18 cellular contexts compared by ENCODE assay signal in the genomic region with DNA sequence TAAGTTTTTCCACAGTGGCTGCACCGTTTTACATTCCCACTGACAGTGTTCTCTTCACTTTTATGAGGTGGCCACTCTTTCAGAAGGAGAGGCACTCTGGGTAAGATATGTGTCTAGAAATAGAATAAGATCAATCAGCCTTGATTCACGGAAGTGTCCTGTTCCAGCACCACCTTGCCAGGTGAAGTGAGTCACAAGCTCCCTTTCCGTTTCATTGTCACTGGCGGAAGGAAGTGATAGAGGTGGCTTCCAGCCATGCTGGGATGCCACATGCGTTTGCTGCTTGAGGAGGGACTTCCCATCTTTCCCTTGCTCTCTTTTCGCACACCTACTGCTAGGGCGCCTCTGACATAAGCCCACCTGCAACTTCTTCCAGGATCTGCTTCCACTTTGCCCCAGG.
DNase-seq lines count a peak whose midpoint lies in the region; ATAC-seq and TF ChIP-seq lines count a peak whose summit lies in the region.
"Had no signal": no experiment of that assay in that cellular context is flagged by ENCODE, and none has a peak within 500 bp of the region (broad histone marks: within the 10 kb centered on the region; RNA-seq: fewer than 3 reads in every experiment).

No MANE protein-coding gene starts in this region.

- 0 out of 2 replicates have a peak overlapping the region, but pooled peaks have one; percentile 38 for H2BK20ac ChIP-seq in IMR-90 (ENCODE audit: low read depth, low read length)

- H3K18ac ChIP-seq in IMR-90 (ENCODE audit: low read depth, low read length), result peak overlapping the region; percentile 49; the same call in 1 of the 2 replicates

- peak overlapping the region; percentile 47 for H3K27ac Mint-ChIP-seq in mesothelial cell of epicardium

- no peak overlapping the region for H3K14ac ChIP-seq in IMR-90 (replicated peaks; ENCODE audit: low read depth, low read length)

- DNase-seq in DMS53 (lab: John Stamatoyannopoulos, UW) (peak; percentile 4), DMS53 treated with DMSO at 0.1 percent for 48 hours (lab: John Stamatoyannopoulos, UW; ENCODE audit: unreplicated experiment) (no peak), IMR-90 (no peak), mesothelial cell of epicardium (ENCODE audit: low spot score in 2 of 2, unreplicated experiment in 2 of 2) (no peak), COLO668 (lab: John Stamatoyannopoulos, UW; ENCODE audit: unreplicated experiment) (no peak), H4 (ENCODE audit: low spot score) (no peak)
- DNase-seq in activated effector memory CD4-positive, alpha-beta T cell treated with anti-CD3 and anti-CD28 coated beads, Interleukin-2, amount 50 U/mL, for 16 hours, result peak; percentile 74
- DNase-seq: C1 segment of cervical spinal cord, EL, Karpas-422, left cardiac atrium, ovary, PC-9 had no signal

- ATAC-seq in IMR-90 (ENCODE audit: low read depth) (no peak), GM19035 (IDR thresholded peaks at IDR 0.05; ENCODE audit: unreplicated experiment) (no peak)
- ATAC-seq: left cardiac atrium had no signal

- H3K27ac ChIP-seq in IMR-90 (ENCODE audit: insufficient read depth, low read length), result no peak overlapping the region
- H3K27ac ChIP-seq: 22Rv1, HL-60, ovary, VCaP had no signal

- H2AK5ac ChIP-seq in IMR-90 (ENCODE audit: low read depth, low read length), result peak overlapping the region; percentile 47; the same call in 1 of the 2 replicates

- in situ Hi-C loops in IMR-90 (cut with MboI; ENCODE audit: low sequenced_read_pairs), result no loop called here

- no peaks in the 10 kb centered on the region for H4K20me1 ChIP-seq in IMR-90 (ENCODE audit: insufficient read depth, low read length)

- no peaks in the 10 kb centered on the region for H3K27me3 ChIP-seq in IMR-90 (ENCODE audit: control insufficient read depth, insufficient read depth, low read length)
- H3K27me3 ChIP-seq: hepatocyte, ovary had no signal

- no peak overlapping the region; the same call in 1 of the 2 replicates for H4K5ac ChIP-seq in IMR-90 (ENCODE audit: low read depth, low read length)

- H2BK15ac ChIP-seq in IMR-90 (ENCODE audit: low read depth, low read length), result peak overlapping the region; percentile 54; the same call in 1 of the 3 replicates

- peaks cover 22% of the 10 kb centered on the region for H3K4me1 Mint-ChIP-seq in mesothelial cell of epicardium

- dilution Hi-C loops in IMR-90 (cut with HindIII; ENCODE audit: low sequenced_read_pairs, unreplicated experiment), result no loop called here

- no peak overlapping the region; a peak in 1 of 4 replicates for H4K8ac ChIP-seq in IMR-90 (ENCODE audit: low read depth in 2 of 2, low read length in 2 of 2)

- H3K9me1 ChIP-seq in IMR-90 (ENCODE audit: insufficient read depth, low read length), result peaks cover 12% of the 10 kb centered on the region

- H3K9me3 ChIP-seq in IMR-90 (ENCODE audit: control insufficient read depth, insufficient read depth, low read length), result no peaks in the 10 kb centered on the region
- H3K9me3 ChIP-seq: ovary had no signal

- TF ChIP-seq CTCF in IMR-90 (conservative IDR thresholded peaks at IDR 0.05; ENCODE audit: low read depth, low read length), result no peak
- no peak for TF ChIP-seq CTCF in mesothelial cell of epicardium (IDR thresholded peaks at IDR 0.05; ENCODE audit: unreplicated experiment)

- peaks cover 2% of the 10 kb centered on the region for H3K36me3 Mint-ChIP-seq in mesothelial cell of epicardium

- no peak overlapping the region for H3K23ac ChIP-seq in IMR-90 (ENCODE audit: low read depth, low read length)

- H3K9me3 Mint-ChIP-seq in mesothelial cell of epicardium, result peaks cover 4% of the 10 kb centered on the region

- peaks cover 7% of the 10 kb centered on the region; the same call in 1 of the 2 replicates for H3K4me1 ChIP-seq in IMR-90 (ENCODE audit: control insufficient read depth, insufficient read depth, low read length)

- H3K79me1 ChIP-seq in IMR-90 (ENCODE audit: low read depth in 1 of 2, low read length in 2 of 2), result no peaks in the 10 kb centered on the region

- no peak for TF ChIP-seq RAD21 in IMR-90 (IDR thresholded peaks at IDR 0.05; ENCODE audit: low read length)

- no peak overlapping the region for H3K4me2 ChIP-seq in IMR-90 (ENCODE audit: low read depth, low read length)
- H3K4me2 ChIP-seq: hepatocyte, PC-9 had no signal

- no peaks in the 10 kb centered on the region for H3K27me3 Mint-ChIP-seq in mesothelial cell of epicardium (ENCODE audit: low read depth)

- H4K91ac ChIP-seq in IMR-90 (ENCODE audit: insufficient read depth, low read depth, low read length), result no peak overlapping the region

- no peak overlapping the region for H3K9ac ChIP-seq in IMR-90 (ENCODE audit: low read depth, low read length)

- H3K4me3 ChIP-seq in IMR-90 (ENCODE audit: insufficient read depth, low read depth, low read length), result no peak overlapping the region
- H3K4me3 ChIP-seq: hepatocyte, ovary, PC-9 had no signal

- no peak overlapping the region for H3K56ac ChIP-seq in IMR-90 (ENCODE audit: extremely low read depth, insufficient read depth, low read length)

- H2AFZ ChIP-seq in IMR-90 (replicated peaks; ENCODE audit: low read length, poor library complexity), result no peak overlapping the region
- H2AFZ ChIP-seq: hepatocyte, PC-9 had no signal

- peak overlapping the region; percentile 51; the same call in 1 of the 2 replicates for H2BK120ac ChIP-seq in IMR-90 (ENCODE audit: low read depth, low read length)

- H3K4me3 Mint-ChIP-seq in mesothelial cell of epicardium, result no peak overlapping the region

- H3K4ac ChIP-seq in IMR-90 (ENCODE audit: low read depth, low read length), result peak overlapping the region; percentile 19; the same call in 1 of the 2 replicates

- H3K36me3 ChIP-seq in IMR-90 (ENCODE audit: control insufficient read depth, insufficient read depth, low read length), result no peaks in the 10 kb centered on the region
- H3K36me3 ChIP-seq: ovary had no signal

- H2AK9ac ChIP-seq in IMR-90 (replicated peaks; ENCODE audit: low read depth, low read length, poor library complexity), result no peak overlapping the region

- peak overlapping the region; percentile 12 for H2BK5ac ChIP-seq in IMR-90 (ENCODE audit: low read depth, low read length, poor library complexity, severe bottlenecking)

- intact Hi-C loops in IMR-90 (cut with micrococcal nuclease), result no loop called here

- POLR2A ChIA-PET in IMR-90 (lab: Charles Lee; ENCODE audit: unreplicated experiment), result no interaction called here

- no TSS peak for BruUV-seq in IMR-90 (replicated peaks; lab: Mats Ljungman, UMichigan)

- no CpG with 5 or more reads among the region's 7 CpGs for WGBS in IMR-90 (ENCODE audit: extremely low coverage in 2 of 2, insufficient read length in 1 of 2), 2 experiments

- CTCF ChIA-PET in IMR-90 (lab: Yijun Ruan, JAX), result interaction anchor here (1.1 kb wide), 1 partner anchor 8 kb away, joined by 3 read pairs; no protein-coding TSS in a partner anchor

- TF ChIP-seq POLR2A in IMR-90 (IDR thresholded peaks at IDR 0.05; ENCODE audit: low read depth, low read length), result no peak

TF ChIP-seq in IMR-90, 13 proteins besides CTCF, POLR2A, EP300 and RAD21:
- TF ChIP-seq, protein P1, sequence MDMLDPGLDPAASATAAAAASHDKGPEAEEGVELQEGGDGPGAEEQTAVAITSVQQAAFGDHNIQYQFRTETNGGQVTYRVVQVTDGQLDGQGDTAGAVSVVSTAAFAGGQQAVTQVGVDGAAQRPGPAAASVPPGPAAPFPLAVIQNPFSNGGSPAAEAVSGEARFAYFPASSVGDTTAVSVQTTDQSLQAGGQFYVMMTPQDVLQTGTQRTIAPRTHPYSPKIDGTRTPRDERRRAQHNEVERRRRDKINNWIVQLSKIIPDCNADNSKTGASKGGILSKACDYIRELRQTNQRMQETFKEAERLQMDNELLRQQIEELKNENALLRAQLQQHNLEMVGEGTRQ (IDR thresholded peaks at IDR 0.05; ENCODE audit: low read depth, low read length), result no peak
- TF ChIP-seq FOS (IDR thresholded peaks at IDR 0.05; ENCODE audit: low read depth, low read length), result no peak
- no peak for TF ChIP-seq CEBPB (IDR thresholded peaks at IDR 0.05; ENCODE audit: low read depth, low read length)
- no peak for TF ChIP-seq MAZ (IDR thresholded peaks at IDR 0.05; ENCODE audit: borderline replicate concordance, low read depth, low read length)
- TF ChIP-seq, protein P2, sequence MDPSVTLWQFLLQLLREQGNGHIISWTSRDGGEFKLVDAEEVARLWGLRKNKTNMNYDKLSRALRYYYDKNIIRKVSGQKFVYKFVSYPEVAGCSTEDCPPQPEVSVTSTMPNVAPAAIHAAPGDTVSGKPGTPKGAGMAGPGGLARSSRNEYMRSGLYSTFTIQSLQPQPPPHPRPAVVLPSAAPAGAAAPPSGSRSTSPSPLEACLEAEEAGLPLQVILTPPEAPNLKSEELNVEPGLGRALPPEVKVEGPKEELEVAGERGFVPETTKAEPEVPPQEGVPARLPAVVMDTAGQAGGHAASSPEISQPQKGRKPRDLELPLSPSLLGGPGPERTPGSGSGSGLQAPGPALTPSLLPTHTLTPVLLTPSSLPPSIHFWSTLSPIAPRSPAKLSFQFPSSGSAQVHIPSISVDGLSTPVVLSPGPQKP (IDR thresholded peaks at IDR 0.05; ENCODE audit: borderline replicate concordance, low read depth, low read length), result no peak
- TF ChIP-seq MXI1 (IDR thresholded peaks at IDR 0.05; ENCODE audit: borderline replicate concordance, low read depth, low read length), result no peak
- TF ChIP-seq MAFK (IDR thresholded peaks at IDR 0.05; ENCODE audit: low read depth, low read length), result no peak
- no peak for TF ChIP-seq NFE2L2 (IDR thresholded peaks at IDR 0.05; ENCODE audit: low read depth, low read length)
- no peak for TF ChIP-seq CHD1 (IDR thresholded peaks at IDR 0.05; ENCODE audit: low read depth, low read length)
- no peak for TF ChIP-seq BHLHE40 (IDR thresholded peaks at IDR 0.05; ENCODE audit: low read depth, low read length)
- no peak for TF ChIP-seq SMC3 (IDR thresholded peaks at IDR 0.05; ENCODE audit: low read depth, low read length)
- no peak for TF ChIP-seq RFX5 (IDR thresholded peaks at IDR 0.05; ENCODE audit: low read depth, low read length)
- TF ChIP-seq RCOR1 (IDR thresholded peaks at IDR 0.05; ENCODE audit: insufficient replicate concordance, low read length), result no peak

Comparison
In these comparisons a context has a peak if more than half of its experiments do, and no peak if none do; other contexts are left out.
1. DNase-seq: peak in DMS53 (single experiment) and activated effector memory CD4-positive, alpha-beta T cell treated with anti-CD3 and anti-CD28 coated beads, Interleukin-2, amount 50 U/mL, for 16 hours (single experiment); none in DMS53 treated with DMSO at 0.1 percent for 48 hours (single experiment), IMR-90 (single experiment), mesothelial cell of epicardium (0 of 2), COLO668 (single experiment) and H4 (single experiment).